ENCODE assay signal across 8 cellular contexts in genomic region chr9:136992819-136993369, GRCh38. TPM values are rescaled to one million over a fixed set of nuclear protein-coding genes. Genes with fewer than 3 reads are reported as not detected.
DNase-seq lines count a peak whose midpoint lies in the region; ATAC-seq and TF ChIP-seq lines count a peak whose summit lies in the region.

No MANE protein-coding gene starts in this region.

- peaks cover 4% of the 10 kb centered on the region for H3K27me3 Mint-ChIP-seq in IgD-negative memory B cell
- peaks cover 58% of the 10 kb centered on the region for H3K27me3 Mint-ChIP-seq in dendritic cell treated with granulocyte-macrophage colony-stimulating factor and Interleukin-4, amounts not matched to agents 40 ng/mL and 50 ng/mL, for 4 days

- H3K9me3 Mint-ChIP-seq in IgD-negative memory B cell: no peaks in the 10 kb centered on the region
- H3K9me3 Mint-ChIP-seq in dendritic cell treated with granulocyte-macrophage colony-stimulating factor and Interleukin-4, amounts not matched to agents 40 ng/mL and 50 ng/mL, for 4 days: no peaks in the 10 kb centered on the region

- TF ChIP-seq EP300 in neural cell (conservative IDR thresholded peaks at IDR 0.05; ENCODE audit: poor library complexity, severe bottlenecking): no peak

- peak overlapping the region; percentile 70 for H2AFZ ChIP-seq in neural cell (ENCODE audit: low read depth, low read length)

- H3K4me3 Mint-ChIP-seq in IgD-negative memory B cell: peak overlapping the region; percentile 86 to 95 (median 89)
- H3K4me3 Mint-ChIP-seq in dendritic cell treated with granulocyte-macrophage colony-stimulating factor and Interleukin-4, amounts not matched to agents 40 ng/mL and 50 ng/mL, for 4 days: peak overlapping the region; percentile 90

- DNase-seq in NCI-H1105 (lab: John Stamatoyannopoulos, UW) (no peak), NCI-H1436 (lab: John Stamatoyannopoulos, UW) (no peak)

- peak overlapping the region; percentile 87 for H3K4me2 ChIP-seq in neural cell (ENCODE audit: low read length)

- no peaks in the 10 kb centered on the region for H3K36me3 Mint-ChIP-seq in IgD-negative memory B cell
- peaks cover 22% of the 10 kb centered on the region for H3K36me3 Mint-ChIP-seq in dendritic cell treated with granulocyte-macrophage colony-stimulating factor and Interleukin-4, amounts not matched to agents 40 ng/mL and 50 ng/mL, for 4 days (ENCODE audit: low read depth)

- no peaks in the 10 kb centered on the region for H3K36me3 ChIP-seq in neural cell (ENCODE audit: insufficient read depth, low read length)

- peak overlapping the region; percentile 81 for H3K9ac ChIP-seq in neural cell (ENCODE audit: low read length)

- ATAC-seq in HG02840 (IDR thresholded peaks at IDR 0.05; ENCODE audit: low FRiP score, unreplicated experiment): no peak
- ATAC-seq in HG02642 (IDR thresholded peaks at IDR 0.05; ENCODE audit: poor library complexity, unreplicated experiment): no peak

- no peaks in the 10 kb centered on the region for H3K9me2 ChIP-seq in neural cell (ENCODE audit: insufficient read depth, low read length)

- no peaks in the 10 kb centered on the region for H3K79me2 ChIP-seq in neural cell (replicated peaks; ENCODE audit: insufficient read depth, low read length)

- peaks cover 12 to 14% (median 13%) of the 10 kb centered on the region in 3 donors for H3K4me1 Mint-ChIP-seq in IgD-negative memory B cell
- H3K4me1 Mint-ChIP-seq in dendritic cell treated with granulocyte-macrophage colony-stimulating factor and Interleukin-4, amounts not matched to agents 40 ng/mL and 50 ng/mL, for 4 days (ENCODE audit: low read depth): peaks cover 57% of the 10 kb centered on the region

- H3K27ac Mint-ChIP-seq in IgD-negative memory B cell: peak overlapping the region; percentile 87 to 95 (median 90)
- peak overlapping the region; percentile 88 for H3K27ac Mint-ChIP-seq in dendritic cell treated with granulocyte-macrophage colony-stimulating factor and Interleukin-4, amounts not matched to agents 40 ng/mL and 50 ng/mL, for 4 days

- no peaks in the 10 kb centered on the region for H3F3A ChIP-seq in neural cell (ENCODE audit: insufficient read depth, low read length, poor library complexity, severe bottlenecking)

- no peaks in the 10 kb centered on the region for H3K27me3 ChIP-seq in neural cell (ENCODE audit: insufficient read depth, low read depth, low read length)

- no peak for TF ChIP-seq RAD21 in neural cell (conservative IDR thresholded peaks at IDR 0.05)

- intact Hi-C loops in dendritic cell treated with granulocyte-macrophage colony-stimulating factor and Interleukin-4, amounts not matched to agents 40 ng/mL and 50 ng/mL, for 4 days (cut with micrococcal nuclease): loop anchor here (1.0 to 10.0 kb wide), 2 partner anchors 15 to 48 kb away; partner anchors contain the start of genes C8G and FBXW5

- H3K27ac ChIP-seq in C4-2B: peak overlapping the region; percentile 86
- H3K27ac ChIP-seq in neural cell (ENCODE audit: low read length): peak overlapping the region; percentile 42

- no peaks in the 10 kb centered on the region for H3K9me3 ChIP-seq in neural cell (ENCODE audit: low read length)

- no peaks in the 10 kb centered on the region for H4K20me1 ChIP-seq in neural cell (ENCODE audit: insufficient read depth)

- TF ChIP-seq CTCF in C4-2B (conservative IDR thresholded peaks at IDR 0.05): no peak
- no peak for TF ChIP-seq CTCF in neural cell (IDR thresholded peaks at IDR 0.05; ENCODE audit: poor library complexity, severe bottlenecking)

- H3K4me3 ChIP-seq in neural cell (ENCODE audit: low read length): peak overlapping the region; percentile 96

TF ChIP-seq in neural cell, 6 proteins besides CTCF, POLR2A, EP300 and RAD21:
- TF ChIP-seq MXI1 (conservative IDR thresholded peaks at IDR 0.05; ENCODE audit: poor library complexity, severe bottlenecking) (no peak), POLR2AphosphoS5 (IDR thresholded peaks at IDR 0.05) (no peak), SMC3 (conservative IDR thresholded peaks at IDR 0.05; ENCODE audit: poor library complexity) (no peak), REST (IDR thresholded peaks at IDR 0.05; ENCODE audit: borderline replicate concordance) (no peak), EZH2 (IDR thresholded peaks at IDR 0.05; ENCODE audit: borderline replicate concordance, insufficient read depth, low read length, poor library complexity, severe bottlenecking) (no peak), TAF1 (IDR thresholded peaks at IDR 0.05; ENCODE audit: low read depth) (no peak)

RNA-seq across cellular contexts. Expression of gene PAXX, which starts 0.7 kb away (rescaled TPM):
- polyA plus RNA-seq in IgD-negative memory B cell (64.3 TPM), neural cell (276 and 346 TPM in 2 replicates)
- polyA minus RNA-seq in neural cell: 30.4 and 35.3 TPM in 2 replicates

RNA-seq across cellular contexts. Expression of gene CLIC3, which starts 3.5 kb away (rescaled TPM):
- polyA plus RNA-seq in IgD-negative memory B cell: 3.5 TPM
- not detected in 2 replicates for polyA plus RNA-seq in neural cell
- not detected in 2 replicates for polyA minus RNA-seq in neural cell

RNA-seq across cellular contexts. Expression of gene LCNL1, which starts 10.1 kb away (rescaled TPM):
- polyA plus RNA-seq in IgD-negative memory B cell (not detected), neural cell (0.76 TPM in 1 of 2 replicates, not detected in the other)
- polyA minus RNA-seq in neural cell: not detected in 2 replicates

RNA-seq across cellular contexts. Expression of gene PTGDS, which starts 15.6 kb away (rescaled TPM):
- polyA plus RNA-seq in IgD-negative memory B cell (not detected), neural cell (2.0 TPM in 1 of 2 replicates, not detected in the other)
- polyA minus RNA-seq in neural cell: not detected in 2 replicates

RNA-seq across cellular contexts. Expression of gene ABCA2, which starts 35.1 kb away (rescaled TPM):
- polyA plus RNA-seq in IgD-negative memory B cell (3.9 TPM), neural cell (30.6 and 52.0 TPM in 2 replicates)
- polyA minus RNA-seq in neural cell: 24.3 and 32.9 TPM in 2 replicates
